9 cellular contexts compared by ENCODE assay signal in the genomic region with DNA sequence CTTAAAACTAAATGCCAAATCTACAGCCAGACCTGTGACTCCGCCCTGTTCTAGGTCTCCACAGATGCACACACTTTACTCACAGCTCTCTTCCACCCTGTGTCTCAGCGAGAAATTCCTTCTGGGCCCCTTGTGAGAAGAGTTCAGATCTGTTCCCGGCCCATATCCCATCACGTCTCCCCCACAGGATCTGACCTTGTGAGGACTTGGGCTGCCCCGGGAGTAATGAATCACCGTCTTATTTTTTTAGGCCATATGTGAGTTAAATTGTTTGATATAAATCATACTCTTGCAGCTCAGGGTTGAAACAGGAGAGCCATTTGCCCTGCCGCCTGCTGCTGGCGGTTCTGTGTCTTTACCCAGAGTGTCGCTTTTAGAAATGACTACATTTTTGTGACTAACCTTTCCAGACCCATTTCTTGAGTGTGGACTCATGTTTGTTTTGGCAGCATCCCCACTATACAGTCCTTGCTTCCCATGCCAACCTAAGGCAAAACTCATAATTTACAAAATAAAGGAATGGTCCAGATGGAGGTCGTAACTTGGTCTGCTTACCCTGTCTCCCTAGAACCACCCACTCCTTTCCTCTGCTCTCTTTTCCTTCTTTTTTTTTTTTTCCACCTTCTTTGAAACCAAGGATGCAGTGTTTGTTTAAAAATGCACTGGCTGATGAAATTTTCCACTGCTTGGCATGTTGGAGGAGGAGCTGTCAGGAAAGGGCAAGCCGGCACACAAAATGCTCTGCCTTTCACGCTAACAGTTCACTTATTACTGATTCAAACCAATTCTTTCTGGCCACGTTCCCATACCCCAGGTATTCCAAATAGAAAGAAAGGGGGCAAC.
A peak's percentile ranks its signal among the peaks of the same experiment; 100 is the strongest.
DNase-seq lines count a peak whose midpoint lies in the region; ATAC-seq and TF ChIP-seq lines count a peak whose summit lies in the region.
"Had no signal": no experiment of that assay in that cellular context is flagged by ENCODE, and none has a peak within 500 bp of the region (broad histone marks: within the 10 kb centered on the region; RNA-seq: fewer than 3 reads in every experiment).

No MANE protein-coding gene starts in this region.

- intact Hi-C loops in head of caudate nucleus (cut with DNase I) = no loop called here

- H3K27ac ChIP-seq in rectal smooth muscle tissue (ENCODE audit: low read depth, low read length) = peak overlapping the region; percentile 75

- DNase-seq in EL = peak; percentile 96
- DNase-seq in RKO (ENCODE audit: low spot score) = peak; percentile 7
- DNase-seq in fibroblast of mammary gland (ENCODE audit: low read depth) = peak; percentile 98
- DNase-seq in NCI-H526 treated with DMSO at 0.1 percent for 48 hours (lab: John Stamatoyannopoulos, UW) = no peak
- DNase-seq in COLO668 (lab: John Stamatoyannopoulos, UW; ENCODE audit: unreplicated experiment) = no peak
- no peak for DNase-seq in head of caudate nucleus
- DNase-seq: immature natural killer cell had no signal

- peak; percentile 11 for TF ChIP-seq CTCF in fibroblast of mammary gland (conservative IDR thresholded peaks at IDR 0.05; ENCODE audit: control insufficient read depth, insufficient read depth, low read depth, low read length)

- H3K4me3 ChIP-seq in fibroblast of mammary gland (ENCODE audit: control insufficient read depth, low read depth, low read length) (peak overlapping the region; percentile 4), rectal smooth muscle tissue (ENCODE audit: low read length) (peak overlapping the region; percentile 26)

- H3K4me1 ChIP-seq in rectal smooth muscle tissue (ENCODE audit: control insufficient read depth, insufficient read depth, low read length) = peaks cover 36% of the 10 kb centered on the region

- no peaks in the 10 kb centered on the region for H3K27me3 ChIP-seq in rectal smooth muscle tissue (ENCODE audit: control insufficient read depth, insufficient read depth, low read length)

- no peak for ATAC-seq in GM18519 (IDR thresholded peaks at IDR 0.05; ENCODE audit: low FRiP score, unreplicated experiment)

- H3K36me3 ChIP-seq in rectal smooth muscle tissue (ENCODE audit: control insufficient read depth, insufficient read depth, low read length) = no peaks in the 10 kb centered on the region

- H3K9ac ChIP-seq in rectal smooth muscle tissue (ENCODE audit: low read length) = no peak overlapping the region

Comparison
In these comparisons a context has a peak if more than half of its experiments do, and no peak if none do; other contexts are left out.
1. DNase-seq: peak in EL (single experiment), RKO (single experiment) and fibroblast of mammary gland (single experiment); none in NCI-H526 treated with DMSO at 0.1 percent for 48 hours (single experiment), COLO668 (single experiment) and head of caudate nucleus (0 of 42).